20 cellular contexts compared by ENCODE assay signal in genomic region chr6:147278891-147279290, GRCh38.
"Had no signal": no experiment of that assay in that cellular context is flagged by ENCODE, and none has a peak within 500 bp of the region (broad histone marks: within the 10 kb centered on the region; RNA-seq: fewer than 3 reads in every experiment).

No MANE protein-coding gene starts in this region.

- H3K4me1 Mint-ChIP-seq: neural progenitor cell had no signal

- H3K27ac ChIP-seq: gastroesophageal sphincter, neural progenitor cell, pancreas, right lobe of liver, stomach, testis had no signal

- H3K4me1 ChIP-seq: gastroesophageal sphincter, neural progenitor cell, right lobe of liver, testis had no signal

- ATAC-seq: gastroesophageal sphincter, heart left ventricle, left lung, right lobe of liver, T-cell had no signal

- H3K9me3 Mint-ChIP-seq: activated naive CD4-positive, alpha-beta T cell treated with anti-CD3 and anti-CD28 coated beads, Interleukin-2, amount 50 U/mL, for 24 hours; neural progenitor cell; T-cell had no signal

- H3K27ac Mint-ChIP-seq: neural progenitor cell, type B pancreatic cell had no signal

- DNase-seq: activated CD4-positive, alpha-beta T cell treated with anti-CD3 and anti-CD28 coated beads, Interleukin-2, amount 50 U/mL, for 4 hours; activated effector memory CD4-positive, alpha-beta T cell treated with Interleukin-2 at 50 U/mL for 16 hours; cerebellar nuclear complex; effector CD4-positive, alpha-beta T cell; heart left ventricle; left lung; pancreas; right lobe of liver; SK-N-SH; small intestine; stimulated activated CD4-positive, alpha-beta T cell treated with anti-CD3 and anti-CD28 coated beads, Interleukin-15, amount 100 ng/mL, for 24 hours; stimulated activated CD4-positive, alpha-beta T cell treated with anti-CD3 and anti-CD28 coated beads, Interleukin-2, amount 100 ng/mL, for 48 hours; stomach; T-cell; T1000; testis had no signal

- H3K27me3 ChIP-seq: gastroesophageal sphincter, heart left ventricle, left lung, neural progenitor cell, pancreas, right lobe of liver, stomach, testis had no signal

- H3K4me3 Mint-ChIP-seq: activated naive CD4-positive, alpha-beta T cell treated with anti-CD3 and anti-CD28 coated beads, Interleukin-2, amount 50 U/mL, for 24 hours; neural progenitor cell; T-cell; type B pancreatic cell had no signal

- H3K9me3 ChIP-seq: gastroesophageal sphincter, heart left ventricle, left lung, pancreas, right lobe of liver, SK-N-SH, stomach, testis had no signal

- H3K9ac ChIP-seq: neural progenitor cell, SK-N-SH had no signal

- H3K4me3 ChIP-seq: gastroesophageal sphincter, heart left ventricle, left lung, neural progenitor cell, pancreas, right lobe of liver, stomach, testis had no signal

- H3K27me3 Mint-ChIP-seq: activated naive CD4-positive, alpha-beta T cell treated with anti-CD3 and anti-CD28 coated beads, Interleukin-2, amount 50 U/mL, for 24 hours; T-cell; type B pancreatic cell had no signal

- H2AFZ ChIP-seq: neural progenitor cell had no signal
